In the genomic region with DNA sequence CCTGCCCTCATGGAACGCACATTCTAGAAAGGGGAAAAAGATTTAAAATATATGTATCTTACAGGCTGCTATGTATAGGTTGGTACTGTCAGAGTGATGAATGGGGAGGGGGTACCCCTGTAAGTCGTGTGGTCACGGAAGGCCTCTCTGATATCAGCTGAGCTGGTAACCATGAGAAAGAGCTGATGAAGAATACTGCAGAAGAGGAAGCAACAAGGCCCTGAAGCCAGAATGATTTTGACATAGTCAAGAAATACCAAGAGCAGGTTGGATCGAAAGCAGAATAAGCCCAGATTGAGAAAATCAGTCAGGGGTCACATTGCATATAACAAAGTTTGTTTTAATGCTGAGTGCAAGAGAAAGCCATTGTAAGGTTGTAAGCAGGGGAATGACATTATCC, we compare ENCODE assay signal across 22 cellular contexts. TPM values are rescaled to one million over a fixed set of nuclear protein-coding genes. Genes with fewer than 3 reads are reported as not detected.
DNase-seq lines count a peak whose midpoint lies in the region; ATAC-seq and TF ChIP-seq lines count a peak whose summit lies in the region.
"Had no signal": no experiment of that assay in that cellular context is flagged by ENCODE, and none has a peak within 500 bp of the region (broad histone marks: within the 10 kb centered on the region; RNA-seq: fewer than 3 reads in every experiment).

No MANE protein-coding gene starts in this region.

- H3K9me3 ChIP-seq in CD8-positive, alpha-beta T cell (ENCODE audit: low read length): no peaks in the 10 kb centered on the region
- H3K9me3 ChIP-seq in naive thymus-derived CD4-positive, alpha-beta T cell (ENCODE audit: control insufficient read depth in 2 of 3, low read length in 3 of 3): no peaks in the 10 kb centered on the region
- H3K9me3 ChIP-seq: esophagus squamous epithelium had no signal

- no peak overlapping the region for H3K4me3 ChIP-seq in CD8-positive, alpha-beta T cell (ENCODE audit: low read depth, low read length)
- no peak overlapping the region for H3K4me3 ChIP-seq in naive thymus-derived CD4-positive, alpha-beta T cell (ENCODE audit: low read length)
- H3K4me3 ChIP-seq: BLaER1 treated with 17β-estradiol and CSF1 and Interleukin-3, amounts not matched to agents 10 nM and 100 nM; esophagus squamous epithelium had no signal

- no peak for DNase-seq in activated CD4-positive, alpha-beta T cell treated with anti-CD3 and anti-CD28 coated beads, Interleukin-2, amount 10 ng/mL, durations not matched to agents 24 days and 14 days
- no peak for DNase-seq in activated CD4-positive, alpha-beta T cell treated with anti-CD3 and anti-CD28 coated beads for 1 hour
- DNase-seq in CD8-positive, alpha-beta T cell: no peak
- no peak for DNase-seq in activated T-helper 1 cell treated with anti-CD3 and anti-CD28 coated beads, Interleukin-12 subunit alpha, Interleukin-12 subunit beta, Interleukin-2, Interleukin-4 antibody, amounts not matched to agents 30 ng/mL and 10 ng/mL and 1 ng/mL, durations not matched to agents 14 hours and 24 hours and 36 hours (ENCODE audit: low spot score)
- DNase-seq in naive thymus-derived CD4-positive, alpha-beta T cell: no peak
- no peak for DNase-seq in nucleus accumbens (lab: John Stamatoyannopoulos, UW)
- DNase-seq: ACHN; DMS153; effector CD8-positive, alpha-beta T cell; esophagus squamous epithelium; GDM1; kidney; NCI-H1694; NCI-H69; PC-3; right cardiac atrium; SHP77 treated with DMSO at 0.1 percent for 48 hours; stimulated activated CD8-positive, alpha-beta memory T cell treated with anti-CD3 and anti-CD28 coated beads, Interleukin-4, amount 100 ng/mL, for 48 hours had no signal

- TF ChIP-seq CTCF in CD8-positive, alpha-beta T cell (IDR thresholded peaks at IDR 0.05): no peak

- H3K27ac Mint-ChIP-seq in activated CD4-positive, alpha-beta T cell treated with anti-CD3 and anti-CD28 coated beads, Interleukin-2, amount 10 ng/mL, durations not matched to agents 24 days and 14 days: peak overlapping the region; percentile 75
- peak overlapping the region; percentile 95 for H3K27ac Mint-ChIP-seq in CD8-positive, alpha-beta T cell
- peak overlapping the region; percentile 67 for H3K27ac Mint-ChIP-seq in activated T-helper 1 cell treated with anti-CD3 and anti-CD28 coated beads, Interleukin-12 subunit alpha, Interleukin-12 subunit beta, Interleukin-2, Interleukin-4 antibody, amounts not matched to agents 30 ng/mL and 10 ng/mL and 1 ng/mL, durations not matched to agents 14 hours and 24 hours and 36 hours
- H3K27ac Mint-ChIP-seq in naive thymus-derived CD4-positive, alpha-beta T cell: peak overlapping the region; percentile 88 to 99 (median 97)
- H3K27ac Mint-ChIP-seq: WTC11 had no signal

- peak overlapping the region; percentile 19 for H3K4me3 Mint-ChIP-seq in activated CD4-positive, alpha-beta T cell treated with anti-CD3 and anti-CD28 coated beads, Interleukin-2, amount 10 ng/mL, durations not matched to agents 24 days and 14 days
- peak overlapping the region; percentile 17 for H3K4me3 Mint-ChIP-seq in CD8-positive, alpha-beta T cell
- no peak overlapping the region for H3K4me3 Mint-ChIP-seq in activated T-helper 1 cell treated with anti-CD3 and anti-CD28 coated beads, Interleukin-12 subunit alpha, Interleukin-12 subunit beta, Interleukin-2, Interleukin-4 antibody, amounts not matched to agents 30 ng/mL and 10 ng/mL and 1 ng/mL, durations not matched to agents 14 hours and 24 hours and 36 hours
- peak overlapping the region; percentile 22 to 84 (median 58) for H3K4me3 Mint-ChIP-seq in naive thymus-derived CD4-positive, alpha-beta T cell
- H3K4me3 Mint-ChIP-seq: WTC11 had no signal

- H3K4me1 ChIP-seq in CD8-positive, alpha-beta T cell (ENCODE audit: insufficient read depth, low read length): peaks cover 53% of the 10 kb centered on the region
- peaks cover 39 to 58% of the 10 kb centered on the region in 2 donors for H3K4me1 ChIP-seq in naive thymus-derived CD4-positive, alpha-beta T cell (ENCODE audit: control insufficient read depth in 2 of 2, insufficient read depth in 2 of 2, low read length in 2 of 2)
- H3K4me1 ChIP-seq: esophagus squamous epithelium had no signal

- ATAC-seq in CD8-positive, alpha-beta T cell: no peak
- ATAC-seq in naive thymus-derived CD4-positive, alpha-beta T cell: no peak
- ATAC-seq in GM21526 (IDR thresholded peaks at IDR 0.05; ENCODE audit: low FRiP score, unreplicated experiment) (no peak), GM19455 (IDR thresholded peaks at IDR 0.05; ENCODE audit: unreplicated experiment) (no peak)
- ATAC-seq: PC-3, right cardiac atrium, WTC11 had no signal

- intact Hi-C loops in activated CD4-positive, alpha-beta T cell treated with anti-CD3 and anti-CD28 coated beads, Interleukin-2, amount 10 ng/mL, durations not matched to agents 24 days and 14 days (cut with micrococcal nuclease): loop anchor here (10.0 kb wide), 1 partner anchor 489 kb away; a partner anchor contains a TSS
- intact Hi-C loops in CD8-positive, alpha-beta T cell (cut with DNase I, micrococcal nuclease): no loop called here
- intact Hi-C loops in activated T-helper 1 cell treated with anti-CD3 and anti-CD28 coated beads, Interleukin-12 subunit alpha, Interleukin-12 subunit beta, Interleukin-2, Interleukin-4 antibody, amounts not matched to agents 30 ng/mL and 10 ng/mL and 1 ng/mL, durations not matched to agents 14 hours and 24 hours and 36 hours (cut with micrococcal nuclease): no loop called here
- intact Hi-C loops in naive thymus-derived CD4-positive, alpha-beta T cell (cut with micrococcal nuclease): loop anchor here in 1 of 2 donors (1.0 kb wide), 1 partner anchor 63 kb away; no protein-coding TSS in a partner anchor

- H3K36me3 ChIP-seq in CD8-positive, alpha-beta T cell (ENCODE audit: insufficient read depth, low read length): peaks cover 7% of the 10 kb centered on the region
- H3K36me3 ChIP-seq in naive thymus-derived CD4-positive, alpha-beta T cell (ENCODE audit: control insufficient read depth in 2 of 3, insufficient read depth in 3 of 3, low read length in 3 of 3): peaks cover 0 to 41% (median 4%) of the 10 kb centered on the region in 3 experiments

- no peaks in the 10 kb centered on the region for H3K27me3 ChIP-seq in CD8-positive, alpha-beta T cell (ENCODE audit: insufficient read depth, low read length)
- H3K27me3 ChIP-seq in naive thymus-derived CD4-positive, alpha-beta T cell (ENCODE audit: control insufficient read depth in 2 of 2, insufficient read depth in 2 of 2, low read length in 2 of 2): no peaks in the 10 kb centered on the region
- H3K27me3 ChIP-seq: BLaER1 treated with 17β-estradiol and CSF1 and Interleukin-3, amounts not matched to agents 10 nM and 100 nM; esophagus squamous epithelium had no signal

- H3K9me3 Mint-ChIP-seq in activated CD4-positive, alpha-beta T cell treated with anti-CD3 and anti-CD28 coated beads, Interleukin-2, amount 10 ng/mL, durations not matched to agents 24 days and 14 days: peaks cover 20% of the 10 kb centered on the region
- H3K9me3 Mint-ChIP-seq in CD8-positive, alpha-beta T cell: peaks cover 9% of the 10 kb centered on the region
- peaks cover 27% of the 10 kb centered on the region for H3K9me3 Mint-ChIP-seq in activated T-helper 1 cell treated with anti-CD3 and anti-CD28 coated beads, Interleukin-12 subunit alpha, Interleukin-12 subunit beta, Interleukin-2, Interleukin-4 antibody, amounts not matched to agents 30 ng/mL and 10 ng/mL and 1 ng/mL, durations not matched to agents 14 hours and 24 hours and 36 hours
- H3K9me3 Mint-ChIP-seq in naive thymus-derived CD4-positive, alpha-beta T cell: peaks cover 4 to 34% (median 16%) of the 10 kb centered on the region in 11 donors

- H3K27me3 Mint-ChIP-seq in activated CD4-positive, alpha-beta T cell treated with anti-CD3 and anti-CD28 coated beads, Interleukin-2, amount 10 ng/mL, durations not matched to agents 24 days and 14 days: no peaks in the 10 kb centered on the region
- H3K27me3 Mint-ChIP-seq in CD8-positive, alpha-beta T cell (ENCODE audit: low read depth): no peaks in the 10 kb centered on the region
- no peaks in the 10 kb centered on the region for H3K27me3 Mint-ChIP-seq in activated T-helper 1 cell treated with anti-CD3 and anti-CD28 coated beads, Interleukin-12 subunit alpha, Interleukin-12 subunit beta, Interleukin-2, Interleukin-4 antibody, amounts not matched to agents 30 ng/mL and 10 ng/mL and 1 ng/mL, durations not matched to agents 14 hours and 24 hours and 36 hours (ENCODE audit: insufficient read depth)
- H3K27me3 Mint-ChIP-seq in naive thymus-derived CD4-positive, alpha-beta T cell: no peaks in the 10 kb centered on the region

- peak overlapping the region; percentile 54 for H3K27ac ChIP-seq in CD8-positive, alpha-beta T cell (ENCODE audit: low read depth, low read length)
- H3K27ac ChIP-seq in naive thymus-derived CD4-positive, alpha-beta T cell (ENCODE audit: low read depth, low read length): peak overlapping the region; percentile 55
- H3K27ac ChIP-seq: BLaER1 treated with 17β-estradiol and CSF1 and Interleukin-3, amounts not matched to agents 10 nM and 100 nM; esophagus squamous epithelium had no signal

- peaks cover 52% of the 10 kb centered on the region for H3K4me1 Mint-ChIP-seq in activated CD4-positive, alpha-beta T cell treated with anti-CD3 and anti-CD28 coated beads, Interleukin-2, amount 10 ng/mL, durations not matched to agents 24 days and 14 days
- peaks cover 72% of the 10 kb centered on the region for H3K4me1 Mint-ChIP-seq in CD8-positive, alpha-beta T cell (ENCODE audit: low read depth)
- H3K4me1 Mint-ChIP-seq in activated T-helper 1 cell treated with anti-CD3 and anti-CD28 coated beads, Interleukin-12 subunit alpha, Interleukin-12 subunit beta, Interleukin-2, Interleukin-4 antibody, amounts not matched to agents 30 ng/mL and 10 ng/mL and 1 ng/mL, durations not matched to agents 14 hours and 24 hours and 36 hours (ENCODE audit: low read depth): peaks cover 69% of the 10 kb centered on the region
- H3K4me1 Mint-ChIP-seq in naive thymus-derived CD4-positive, alpha-beta T cell: peaks cover 31 to 92% (median 73%) of the 10 kb centered on the region in 7 donors
- H3K4me1 Mint-ChIP-seq: WTC11 had no signal

- peaks cover 67% of the 10 kb centered on the region for H3K36me3 Mint-ChIP-seq in activated CD4-positive, alpha-beta T cell treated with anti-CD3 and anti-CD28 coated beads, Interleukin-2, amount 10 ng/mL, durations not matched to agents 24 days and 14 days (ENCODE audit: low read depth)
- peaks cover 69% of the 10 kb centered on the region for H3K36me3 Mint-ChIP-seq in CD8-positive, alpha-beta T cell
- peaks cover 62% of the 10 kb centered on the region for H3K36me3 Mint-ChIP-seq in activated T-helper 1 cell treated with anti-CD3 and anti-CD28 coated beads, Interleukin-12 subunit alpha, Interleukin-12 subunit beta, Interleukin-2, Interleukin-4 antibody, amounts not matched to agents 30 ng/mL and 10 ng/mL and 1 ng/mL, durations not matched to agents 14 hours and 24 hours and 36 hours (ENCODE audit: low read depth)
- peaks cover 30 to 73% (median 57%) of the 10 kb centered on the region in 5 donors for H3K36me3 Mint-ChIP-seq in naive thymus-derived CD4-positive, alpha-beta T cell

- POLR2A ChIA-PET in CD8-positive, alpha-beta T cell (lab: Charles Lee): interaction anchor here (0.6 to 1.8 kb wide), 2 partner anchors 9 to 39 kb away, joined by 3 to 4 read pairs; no protein-coding TSS in a partner anchor
- POLR2A ChIA-PET in naive thymus-derived CD4-positive, alpha-beta T cell (lab: Charles Lee): interaction anchor here (0.6 to 17.2 kb wide), 8 partner anchors 8 to 1925 kb away, joined by 3 to 353 read pairs (median 3); a partner anchor contains a TSS

- CTCF ChIA-PET in CD8-positive, alpha-beta T cell (lab: Charles Lee): no interaction called here
- CTCF ChIA-PET in naive thymus-derived CD4-positive, alpha-beta T cell (lab: Charles Lee): no interaction called here

RNA-seq across cellular contexts. Expression of a gene that starts 57.2 kb away (rescaled TPM):
- 38.5 and 39.0 TPM in 2 replicates for total RNA-seq in activated CD4-positive, alpha-beta T cell treated with anti-CD3 and anti-CD28 coated beads, Interleukin-2, amount 10 ng/mL, durations not matched to agents 24 days and 14 days
- total RNA-seq in CD8-positive, alpha-beta T cell: 10 to 100 TPM; 12.5 to 14.4 TPM
- total RNA-seq in activated T-helper 1 cell treated with anti-CD3 and anti-CD28 coated beads, Interleukin-12 subunit alpha, Interleukin-12 subunit beta, Interleukin-2, Interleukin-4 antibody, amounts not matched to agents 30 ng/mL and 10 ng/mL and 1 ng/mL, durations not matched to agents 14 hours and 24 hours and 36 hours: 41.4 and 43.0 TPM in 2 replicates
- 10 to 100 TPM; 22.2 to 41.3 (median 29.9) TPM for total RNA-seq in naive thymus-derived CD4-positive, alpha-beta T cell
- 10 to 100 TPM; 59.2 to 63.2 TPM for polyA plus RNA-seq in naive thymus-derived CD4-positive, alpha-beta T cell

RNA-seq across cellular contexts. Expression of a gene that starts 57.3 kb away (rescaled TPM):
- 20.4 and 22.0 TPM in 2 replicates for total RNA-seq in activated CD4-positive, alpha-beta T cell treated with anti-CD3 and anti-CD28 coated beads, Interleukin-2, amount 10 ng/mL, durations not matched to agents 24 days and 14 days
- 10 to 100 TPM; 19.7 to 24.1 TPM for total RNA-seq in CD8-positive, alpha-beta T cell
- total RNA-seq in activated T-helper 1 cell treated with anti-CD3 and anti-CD28 coated beads, Interleukin-12 subunit alpha, Interleukin-12 subunit beta, Interleukin-2, Interleukin-4 antibody, amounts not matched to agents 30 ng/mL and 10 ng/mL and 1 ng/mL, durations not matched to agents 14 hours and 24 hours and 36 hours: 20.3 and 21.2 TPM in 2 replicates
- total RNA-seq in naive thymus-derived CD4-positive, alpha-beta T cell: 10 to 100 TPM; 23.8 to 55.2 (median 29.2) TPM
- 10 to 100 TPM; 25.5 to 36.3 TPM for polyA plus RNA-seq in naive thymus-derived CD4-positive, alpha-beta T cell
